Comparison of ENCODE assay signal across 11 cellular contexts in genomic region chr17:58339775-58340622, GRCh38. TPM values are rescaled to one million over a fixed set of nuclear protein-coding genes. Genes with fewer than 3 reads are reported as not detected.
DNase-seq lines count a peak whose midpoint lies in the region; ATAC-seq and TF ChIP-seq lines count a peak whose summit lies in the region.
"Had no signal": no experiment of that assay in that cellular context is flagged by ENCODE, and none has a peak within 500 bp of the region (broad histone marks: within the 10 kb centered on the region; RNA-seq: fewer than 3 reads in every experiment).

No MANE protein-coding gene starts in this region.

- no peaks in the 10 kb centered on the region for H3K79me2 ChIP-seq in GM23338 (replicated peaks; ENCODE audit: insufficient read depth)

- peak overlapping the region; percentile 34; the same call in 1 of the 2 replicates for H3K4me3 ChIP-seq in GM23338

- no peak for ATAC-seq in GM23338

- no peak for TF ChIP-seq CTCF in GM23338 (conservative IDR thresholded peaks at IDR 0.05; ENCODE audit: low read depth in 2 of 2)
- no peak for TF ChIP-seq CTCF in mesothelial cell of epicardium (IDR thresholded peaks at IDR 0.05; ENCODE audit: unreplicated experiment)
- no peak for TF ChIP-seq CTCF in progenitor cell of endocrine pancreas (IDR thresholded peaks at IDR 0.05; ENCODE audit: unreplicated experiment)

- H3K4me3 Mint-ChIP-seq in GM23338 (no peak overlapping the region; the same call in 2 of the 3 replicates), mesothelial cell of epicardium (no peak overlapping the region), progenitor cell of endocrine pancreas (ENCODE audit: low read depth) (no peak overlapping the region)
- peak overlapping the region; percentile 99 for H3K4me3 Mint-ChIP-seq in activated naive CD8-positive, alpha-beta T cell

- 0 out of 2 replicates have a peak overlapping the region, but pooled peaks have one; percentile 10 for H2AFZ ChIP-seq in GM23338

- H3K36me3 ChIP-seq in GM23338 (ENCODE audit: insufficient read depth) = no peaks in the 10 kb centered on the region; the same call in 1 of the 2 replicates

- no peaks in the 10 kb centered on the region for H4K20me1 ChIP-seq in GM23338 (replicated peaks; ENCODE audit: insufficient read depth)

- peaks cover 25% of the 10 kb centered on the region for H3K4me1 ChIP-seq in GM23338 (ENCODE audit: insufficient read depth)

- H3K27ac Mint-ChIP-seq in GM23338 (peak overlapping the region; percentile 93), mesothelial cell of epicardium (peak overlapping the region; percentile 93), progenitor cell of endocrine pancreas (no peak overlapping the region)
- H3K27ac Mint-ChIP-seq in activated naive CD8-positive, alpha-beta T cell = peak overlapping the region; percentile 98

- peaks cover 23% of the 10 kb centered on the region for H3K27me3 Mint-ChIP-seq in GM23338 (ENCODE audit: insufficient read depth, low read depth, poor library complexity)
- no peaks in the 10 kb centered on the region for H3K27me3 Mint-ChIP-seq in activated naive CD8-positive, alpha-beta T cell
- H3K27me3 Mint-ChIP-seq in mesothelial cell of epicardium (ENCODE audit: low read depth) = no peaks in the 10 kb centered on the region
- peaks cover 16% of the 10 kb centered on the region for H3K27me3 Mint-ChIP-seq in progenitor cell of endocrine pancreas

- H3F3A ChIP-seq in GM23338 (replicated peaks; ENCODE audit: low read depth) = 0 out of 2 replicates have a peak, but pooled peaks cover 3% of the 10 kb centered on the region

- peak overlapping the region; percentile 81 for H3K4me2 ChIP-seq in GM23338

- H3K9me3 Mint-ChIP-seq in GM23338 (no peaks in the 10 kb centered on the region), mesothelial cell of epicardium (no peaks in the 10 kb centered on the region), progenitor cell of endocrine pancreas (ENCODE audit: low read depth) (no peaks in the 10 kb centered on the region)
- no peaks in the 10 kb centered on the region for H3K9me3 Mint-ChIP-seq in activated naive CD8-positive, alpha-beta T cell (ENCODE audit: low read depth)

- no peaks in the 10 kb centered on the region for H3K27me3 ChIP-seq in GM23338 (ENCODE audit: insufficient read depth)

- peak overlapping the region; percentile 82; the same call in 1 of the 2 replicates for H3K27ac ChIP-seq in GM23338 (ENCODE audit: low read depth)

- H3K36me3 Mint-ChIP-seq in GM23338 (ENCODE audit: low read depth) (peaks cover 8% of the 10 kb centered on the region), mesothelial cell of epicardium (peaks cover 9% of the 10 kb centered on the region), progenitor cell of endocrine pancreas (ENCODE audit: insufficient read depth) (peaks cover 4% of the 10 kb centered on the region)
- peaks cover 12% of the 10 kb centered on the region for H3K36me3 Mint-ChIP-seq in activated naive CD8-positive, alpha-beta T cell

- no peaks in the 10 kb centered on the region for H3K9me2 ChIP-seq in GM23338 (ENCODE audit: insufficient read depth)

- H3K4me1 Mint-ChIP-seq in GM23338 = peaks cover 41% of the 10 kb centered on the region
- peaks cover 78% of the 10 kb centered on the region for H3K4me1 Mint-ChIP-seq in activated naive CD8-positive, alpha-beta T cell (ENCODE audit: low read depth)
- H3K4me1 Mint-ChIP-seq in mesothelial cell of epicardium = peaks cover 40% of the 10 kb centered on the region
- no peaks in the 10 kb centered on the region for H3K4me1 Mint-ChIP-seq in progenitor cell of endocrine pancreas (ENCODE audit: low read depth)

- DNase-seq in 8988T (peak; percentile 1), GM23338 (ENCODE audit: low spot score) (no peak), mesothelial cell of epicardium (ENCODE audit: low spot score in 2 of 2, unreplicated experiment in 2 of 2) (no peak), progenitor cell of endocrine pancreas (ENCODE audit: low spot score, unreplicated experiment) (no peak), NCI-H748 (lab: John Stamatoyannopoulos, UW; ENCODE audit: unreplicated experiment) (no peak), H4 (ENCODE audit: low spot score) (no peak), NCI-H774 (lab: John Stamatoyannopoulos, UW) (no peak)
- DNase-seq: DMS79, NCI-H345 had no signal

TF ChIP-seq in GM23338, 12 proteins besides CTCF, POLR2A, EP300 and RAD21 (continues in another document):
- TF ChIP-seq ZNF114 (CRISPR knock-in tag; IDR thresholded peaks at IDR 0.05) (no peak), REST (IDR thresholded peaks at IDR 0.05; ENCODE audit: unreplicated experiment) (no peak), NANOG (IDR thresholded peaks at IDR 0.05; ENCODE audit: borderline replicate concordance) (no peak), POLR2AphosphoS5 (IDR thresholded peaks at IDR 0.05; ENCODE audit: low read depth) (no peak), JUNB (IDR thresholded peaks at IDR 0.05; ENCODE audit: unreplicated experiment) (no peak), EZH2 (IDR thresholded peaks at IDR 0.05; ENCODE audit: low read depth, unreplicated experiment) (no peak), CREB1 (CRISPR knock-in tag; IDR thresholded peaks at IDR 0.05; ENCODE audit: low read depth) (no peak)

RNA-seq across cellular contexts. Expression of gene TSPOAP1, which starts 11.4 kb away (rescaled TPM):
- 11.8 and 12.9 TPM in 2 replicates for total RNA-seq in GM23338 (2014; rRNA removed; shearing (Covaris generic))
- polyA plus RNA-seq in GM23338 (2016; fragmentation: Nextera tagmentation; extraction: Ambion mirVana) = 6.3 and 7.3 TPM in 2 replicates
- total RNA-seq in mesothelial cell of epicardium = 87.2 to 88.8 TPM (median 88.4 TPM) in 3 replicates
- 101 and 105 TPM in 2 replicates for total RNA-seq in progenitor cell of endocrine pancreas
- not detected in 2 replicates for total RNA-seq in H4 (2014; rRNA removed; shearing (Covaris generic))

RNA-seq across cellular contexts. Expression of gene SUPT4H1, which starts 12.0 kb away (rescaled TPM):
- total RNA-seq in GM23338 (2014; rRNA removed; shearing (Covaris generic)) = 82.2 and 87.0 TPM in 2 replicates
- 73.9 and 83.7 TPM in 2 replicates for polyA plus RNA-seq in GM23338 (2016; fragmentation: Nextera tagmentation; extraction: Ambion mirVana)
- total RNA-seq in mesothelial cell of epicardium = 76.8 to 90.7 TPM (median 86.6 TPM) in 3 replicates
- total RNA-seq in progenitor cell of endocrine pancreas = 89.6 and 95.7 TPM in 2 replicates
- total RNA-seq in H4 (2014; rRNA removed; shearing (Covaris generic)) = 94.2 and 99.9 TPM in 2 replicates

RNA-seq across cellular contexts. Expression of gene MPO, which starts 59.3 kb away (rescaled TPM):
- 0.12 TPM in 1 of 2 replicates, not detected in the other for total RNA-seq in GM23338 (2014; rRNA removed; shearing (Covaris generic))
- 0.08 TPM in 1 of 2 replicates, not detected in the other for polyA plus RNA-seq in GM23338 (2016; fragmentation: Nextera tagmentation; extraction: Ambion mirVana)
- total RNA-seq in mesothelial cell of epicardium = not detected in 3 replicates
- not detected in 2 replicates for total RNA-seq in progenitor cell of endocrine pancreas
- total RNA-seq in H4 (2014; rRNA removed; shearing (Covaris generic)) = not detected in 2 replicates
- total RNA-seq: activated CD8-positive, alpha-beta memory T cell treated with anti-CD3 and anti-CD28 coated beads for 36 hours had no signal

Comparison
In these comparisons a context has a peak if more than half of its experiments do, and no peak if none do; other contexts are left out.
1. RNA of gene TSPOAP1, which starts 11.4 kb away (total RNA-seq): 101 to 105 TPM in progenitor cell of endocrine pancreas, 87.2 to 88.8 TPM in mesothelial cell of epicardium and 11.8 to 12.9 TPM in GM23338; not detected in H4; every median in the first group is over 10 times any median in the second.